Comparison of ENCODE assay signal across 21 cellular contexts in genomic region chr7:128773604-128774003, GRCh38. TPM values are rescaled to one million over a fixed set of nuclear protein-coding genes. Genes with fewer than 3 reads are reported as not detected.
A peak's percentile ranks its signal among the peaks of the same experiment; 100 is the strongest.
DNase-seq lines count a peak whose midpoint lies in the region; ATAC-seq, FAIRE-seq and TF ChIP-seq lines count a peak whose summit lies in the region.
"Had no signal": no experiment of that assay in that cellular context is flagged by ENCODE, and none has a peak within 500 bp of the region (broad histone marks: within the 10 kb centered on the region; RNA-seq: fewer than 3 reads in every experiment).

No MANE protein-coding gene starts in this region.

- intact Hi-C loops in K562 (cut with micrococcal nuclease) = no loop called here
- intact Hi-C loops in HepG2 (cut with micrococcal nuclease; ENCODE audit: unreplicated experiment) = no loop called here

- H3K36me3 ChIP-seq in K562 (ENCODE audit: control insufficient read depth, insufficient read depth, low read length) = peaks cover 51% of the 10 kb centered on the region
- peaks cover 6 to 23% of the 10 kb centered on the region in 2 experiments for H3K36me3 ChIP-seq in HepG2 (replicated peaks in 1 of 2; ENCODE audit: control insufficient read depth in 1 of 2, insufficient read depth in 2 of 2, low read length in 2 of 2)

- H3K27ac ChIP-seq in K562 (ENCODE audit: extremely low read depth, low read depth, low read length) (no peak overlapping the region), HepG2 (ENCODE audit: extremely low read length, insufficient read depth, low read length) (no peak overlapping the region)
- H3K27ac ChIP-seq: BLaER1 had no signal

- no peak for DNase-seq in activated T-cell treated with anti-CD3 and anti-CD28 coated beads, Interleukin-2, amount 50 U/mL, for 72 hours
- DNase-seq in activated T-cell treated with anti-CD3 and anti-CD28 coated beads, Interleukin-2, amount 50 U/mL, for 1 hour = no peak
- DNase-seq in K562 (ENCODE audit: extremely low read depth in 1 of 4, low spot score in 3 of 4) = no peak
- DNase-seq in HepG2 (ENCODE audit: low spot score) = no peak
- no peak for DNase-seq in stimulated activated effector memory CD8-positive, alpha-beta T cell treated with anti-CD3 and anti-CD28 coated beads, Interleukin-12 subunit alpha, Interleukin-12 subunit beta, amount 100 ng/mL, for 72 hours (ENCODE audit: low spot score in 2 of 2)
- DNase-seq: 8988T; CD4-positive, alpha-beta memory T cell; DMS153; DMS79; GDM1; GOT3; H9 had no signal

- H3K27ac Mint-ChIP-seq in activated T-cell treated with anti-CD3 and anti-CD28 coated beads, Interleukin-2, amount 50 U/mL, for 72 hours = peak overlapping the region; percentile 26
- H3K27ac Mint-ChIP-seq in stimulated activated effector memory CD8-positive, alpha-beta T cell treated with anti-CD3 and anti-CD28 coated beads, Interleukin-12 subunit alpha, Interleukin-12 subunit beta, amount 100 ng/mL, for 72 hours = no peak overlapping the region
- H3K27ac Mint-ChIP-seq: CD4-positive, alpha-beta memory T cell; H9; IgD-negative memory B cell had no signal

- peaks cover 4 to 7% of the 10 kb centered on the region in 2 donors for H3K9me3 Mint-ChIP-seq in activated T-cell treated with anti-CD3 and anti-CD28 coated beads, Interleukin-2, amount 50 U/mL, for 72 hours
- H3K9me3 Mint-ChIP-seq in stimulated activated effector memory CD8-positive, alpha-beta T cell treated with anti-CD3 and anti-CD28 coated beads, Interleukin-12 subunit alpha, Interleukin-12 subunit beta, amount 100 ng/mL, for 72 hours = peaks cover 9% of the 10 kb centered on the region

- no peak for TF ChIP-seq RAD21 in K562 (CRISPR knock-in tag; conservative IDR thresholded peaks at IDR 0.05 in 1 of 2, IDR thresholded peaks at IDR 0.05 in 1 of 2)
- TF ChIP-seq RAD21 in HepG2 (CRISPR knock-in tag; IDR thresholded peaks at IDR 0.05) = no peak

- no peaks in the 10 kb centered on the region for H3K79me2 ChIP-seq in K562 (ENCODE audit: control insufficient read depth, insufficient read depth, low read length)
- H3K79me2 ChIP-seq in HepG2 (ENCODE audit: insufficient read depth, low read length) = no peaks in the 10 kb centered on the region

- H3K4me3 Mint-ChIP-seq in activated T-cell treated with anti-CD3 and anti-CD28 coated beads, Interleukin-2, amount 50 U/mL, for 72 hours = no peak overlapping the region
- H3K4me3 Mint-ChIP-seq in stimulated activated effector memory CD8-positive, alpha-beta T cell treated with anti-CD3 and anti-CD28 coated beads, Interleukin-12 subunit alpha, Interleukin-12 subunit beta, amount 100 ng/mL, for 72 hours = no peak overlapping the region
- H3K4me3 Mint-ChIP-seq: CD14-positive monocyte; CD4-positive, alpha-beta memory T cell; H9 had no signal

- in situ Hi-C loops in K562 (cut with MboI) = no loop called here
- in situ Hi-C loops in HepG2 (cut with HindIII; ENCODE audit: extremely low pct_ligation_motif_present, low pct_unique_long_range_greater_than_20kb) = no loop called here

- H3K4me2 ChIP-seq in K562 (ENCODE audit: insufficient read depth, low read length) (no peak overlapping the region), HepG2 (ENCODE audit: low read depth, low read length) (no peak overlapping the region)
- H3K4me2 ChIP-seq: BLaER1 had no signal

- TF ChIP-seq EP300 in K562 (IDR thresholded peaks at IDR 0.05; ENCODE audit: low read length) = no peak
- TF ChIP-seq EP300 in HepG2 (IDR thresholded peaks at IDR 0.05; ENCODE audit: low read depth in 2 of 2, low read length in 2 of 2) = no peak
- TF ChIP-seq EP300 in HepG2 (CRISPR knock-in tag; IDR thresholded peaks at IDR 0.05; ENCODE audit: borderline replicate concordance) = no peak

- BruUV-seq in K562 (replicated peaks; lab: Mats Ljungman, UMichigan) (no TSS peak), HepG2 (replicated peaks; lab: Mats Ljungman, UMichigan) (no TSS peak)

- no peaks in the 10 kb centered on the region for H3K9me1 ChIP-seq in K562 (ENCODE audit: control insufficient read depth, insufficient read depth, low read length)

- H3K4me1 ChIP-seq in K562 (replicated peaks in 1 of 2; ENCODE audit: control insufficient read depth in 2 of 2, insufficient read depth in 2 of 2, low read length in 2 of 2) = peaks cover 0 to 4% of the 10 kb centered on the region in 2 experiments; a peak in 2 of 5 replicates
- peaks cover 35% of the 10 kb centered on the region for H3K4me1 ChIP-seq in HepG2 (ENCODE audit: insufficient read depth, low read length)

- no peaks in the 10 kb centered on the region for H3K27me3 ChIP-seq in K562 (ENCODE audit: control insufficient read depth in 2 of 2, insufficient read depth in 2 of 2, low read length in 2 of 2)
- no peaks in the 10 kb centered on the region for H3K27me3 ChIP-seq in HepG2 (ENCODE audit: control insufficient read depth in 1 of 2, insufficient read depth in 2 of 2, low read length in 2 of 2)
- H3K27me3 ChIP-seq: BLaER1 had no signal

- no peak overlapping the region for H2AFZ ChIP-seq in K562 (ENCODE audit: low read depth, low read length)
- no peak overlapping the region for H2AFZ ChIP-seq in HepG2 (ENCODE audit: low read length)

- TF ChIP-seq POLR2A in K562 (conservative IDR thresholded peaks at IDR 0.05) = peak; percentile 8
- no peak for TF ChIP-seq POLR2A in HepG2 (IDR thresholded peaks at IDR 0.05; ENCODE audit: insufficient read depth in 1 of 2, low read depth in 2 of 2, low read length in 2 of 2)

- no peak overlapping the region for H3K4me3 ChIP-seq in K562
- H3K4me3 ChIP-seq in HepG2 (replicated peaks in 1 of 3; ENCODE audit: insufficient read depth in 1 of 3, low read depth in 2 of 3, low read length in 3 of 3) = no peak overlapping the region
- H3K4me3 ChIP-seq: BLaER1 had no signal

- CTCF ChIA-PET in K562 (lab: Yijun Ruan, JAX; ENCODE audit: low intra/inter-chr PET ratio) (no interaction called here), HepG2 (lab: Yijun Ruan, JAX; ENCODE audit: low intra/inter-chr PET ratio, low total read pairs) (no interaction called here)

- POLR2A ChIA-PET in K562 (lab: Yijun Ruan, JAX) (interaction anchor here (0.6 to 3.2 kb wide), 6 partner anchors 10 to 74 kb away, joined by 3 to 29 read pairs (median 4); partner anchors contain the start of gene CALU), HepG2 (lab: Yijun Ruan, JAX) (no interaction called here)

- H4K20me1 ChIP-seq in K562 (replicated peaks; ENCODE audit: control insufficient read depth, insufficient read depth, low read length) = no peaks in the 10 kb centered on the region
- no peaks in the 10 kb centered on the region for H4K20me1 ChIP-seq in HepG2 (ENCODE audit: insufficient read depth, low read length)
- H4K20me1 ChIP-seq: BLaER1 had no signal

- WGBS in K562 (ENCODE audit: insufficient coverage, low coverage, missing lambda C conversion rate) = 96% methylated on average over 12 of the region's 12 CpGs
- 97% methylated on average over 12 of the region's 12 CpGs for WGBS in HepG2 (ENCODE audit: low lambda C conversion rate)

- H3K9me3 ChIP-seq in K562 (replicated peaks; ENCODE audit: control insufficient read depth, insufficient read depth, low read depth, low read length) (no peaks in the 10 kb centered on the region), HepG2 (ENCODE audit: low read length) (no peaks in the 10 kb centered on the region)

- TF ChIP-seq CTCF in K562 (IDR thresholded peaks at IDR 0.05 in 2 of 3, conservative IDR thresholded peaks at IDR 0.05 in 1 of 3; ENCODE audit: insufficient read depth in 2 of 3, low read depth in 1 of 3, low read length in 3 of 3) = no peak
- no peak for TF ChIP-seq CTCF in HepG2 (CRISPR knock-in tag; IDR thresholded peaks at IDR 0.05)

- H3K27me3 Mint-ChIP-seq in activated T-cell treated with anti-CD3 and anti-CD28 coated beads, Interleukin-2, amount 50 U/mL, for 72 hours (ENCODE audit: low read depth) = no peaks in the 10 kb centered on the region
- H3K27me3 Mint-ChIP-seq: IgD-negative memory B cell had no signal

- no peak for FAIRE-seq in K562 (lab: Jason Lieb, UNC)
- no peak for FAIRE-seq in HepG2 (lab: Jason Lieb, UNC)
- FAIRE-seq: HTR-8/SVneo had no signal

- ATAC-seq in activated T-cell treated with anti-CD3 and anti-CD28 coated beads, Interleukin-2, amount 50 U/mL, for 72 hours (replicated peaks in 1 of 2) = no peak
- peak; percentile 7; the same call in 2 of the 3 replicates for ATAC-seq in K562
- no peak for ATAC-seq in HepG2
- no peak for ATAC-seq in stimulated activated effector memory CD8-positive, alpha-beta T cell treated with anti-CD3 and anti-CD28 coated beads, Interleukin-12 subunit alpha, Interleukin-12 subunit beta, amount 100 ng/mL, for 72 hours
- ATAC-seq in HG02759 (IDR thresholded peaks at IDR 0.05; ENCODE audit: unreplicated experiment) = no peak
- ATAC-seq in HG03039 (IDR thresholded peaks at IDR 0.05; ENCODE audit: unreplicated experiment) = no peak

- no peak overlapping the region for H3K9ac ChIP-seq in K562 (ENCODE audit: insufficient read depth in 1 of 2, low read depth in 2 of 2, low read length in 2 of 2)
- no peak overlapping the region for H3K9ac ChIP-seq in HepG2 (ENCODE audit: insufficient read depth, low read depth, low read length)
- H3K9ac ChIP-seq: BLaER1 had no signal

- H3K4me1 Mint-ChIP-seq in activated T-cell treated with anti-CD3 and anti-CD28 coated beads, Interleukin-2, amount 50 U/mL, for 72 hours (ENCODE audit: low read depth) = peaks cover 5% of the 10 kb centered on the region
- peaks cover 10% of the 10 kb centered on the region for H3K4me1 Mint-ChIP-seq in stimulated activated effector memory CD8-positive, alpha-beta T cell treated with anti-CD3 and anti-CD28 coated beads, Interleukin-12 subunit alpha, Interleukin-12 subunit beta, amount 100 ng/mL, for 72 hours
- H3K4me1 Mint-ChIP-seq: CD14-positive monocyte, H9, IgD-negative memory B cell had no signal

- H3K36me3 Mint-ChIP-seq in activated T-cell treated with anti-CD3 and anti-CD28 coated beads, Interleukin-2, amount 50 U/mL, for 72 hours (ENCODE audit: insufficient read depth in 2 of 2) = peaks cover 7 to 30% of the 10 kb centered on the region in 2 donors
- H3K36me3 Mint-ChIP-seq in stimulated activated effector memory CD8-positive, alpha-beta T cell treated with anti-CD3 and anti-CD28 coated beads, Interleukin-12 subunit alpha, Interleukin-12 subunit beta, amount 100 ng/mL, for 72 hours = peaks cover 71% of the 10 kb centered on the region

RNA-seq across cellular contexts. Expression of gene OPN1SW, which starts 2.0 kb away (rescaled TPM):
- total RNA-seq in activated T-cell treated with anti-CD3 and anti-CD28 coated beads, Interleukin-2, amount 50 U/mL, for 72 hours = not detected
- not detected in 2 replicates for total RNA-seq in K562 (2011; cell fraction: chromatin; rRNA removed; ENCODE audit: low replicate concordance)
- total RNA-seq in K562 (2011; cell fraction: nucleolus; rRNA removed) = not detected in 2 replicates
- total RNA-seq in K562 (2011; cell fraction: nucleoplasm; rRNA removed) = not detected in 2 replicates
- total RNA-seq in K562 (2014; rRNA removed) (not detected in 2 replicates), K562 (2014; rRNA removed; fragmentation: Illumina TruSeq; extraction: Trizol) (not detected in 2 replicates), K562 (2015; rRNA removed; fragmentation: Illumina TruSeq; extraction: Trizol) (not detected in 2 replicates), K562 (2021) (not detected in 2 replicates), HepG2 (2016; rRNA removed; fragmentation: Illumina TruSeq; extraction: Trizol) (not detected in 2 replicates)
- polyA plus RNA-seq in K562 (2011; rRNA removed) (not detected in 2 replicates), K562 (2014; fragmentation: Illumina TruSeq; extraction: Trizol) (not detected in 2 replicates), K562 (2014; fragmentation: Nextera tagmentation; extraction: Ambion mirVana) (1 to 10 TPM in 1 of 2 experiments, under 1 TPM in 1; 0.84 to 1.0 TPM), K562 (2014; rRNA removed) (not detected in 2 replicates), HepG2 (2011; rRNA removed) (not detected in 2 replicates)
- polyA plus RNA-seq in K562 (2011; cell fraction: cytosol; rRNA removed) = not detected in 2 replicates
- not detected in 2 replicates for polyA plus RNA-seq in K562 (2011; cell fraction: nucleus; rRNA removed)
- 0.09 and 0.24 TPM in 2 replicates for polyA plus RNA-seq in K562 (2012)
- not detected in 2 replicates for polyA minus RNA-seq in K562 (2011; rRNA and poly(A)+ RNA removed)
- not detected in 2 replicates for polyA minus RNA-seq in K562 (2011; cell fraction: cytosol; rRNA and poly(A)+ RNA removed)
- not detected in 2 replicates for polyA minus RNA-seq in K562 (2011; cell fraction: nucleus; rRNA and poly(A)+ RNA removed)
- not detected in 2 replicates for total RNA-seq in HepG2 (2016; cell fraction: cytosol; rRNA removed; fragmentation: Illumina TruSeq; extraction: Trizol; ENCODE audit: low read depth)
- total RNA-seq in HepG2 (2016; cell fraction: insoluble cytoplasmic fraction; rRNA removed; fragmentation: Illumina TruSeq; extraction: Trizol) = not detected in 2 replicates
- total RNA-seq in HepG2 (2016; cell fraction: membrane; rRNA removed; fragmentation: Illumina TruSeq; extraction: Trizol) = not detected in 2 replicates
- total RNA-seq in HepG2 (2016; cell fraction: nucleus; rRNA removed; fragmentation: Illumina TruSeq; extraction: Trizol) = not detected in 2 replicates
- polyA plus RNA-seq in HepG2 (2011; cell fraction: cytosol; rRNA removed) = not detected in 2 replicates
- polyA plus RNA-seq in HepG2 (2011; cell fraction: nucleus; rRNA removed) = not detected in 2 replicates
- 0.20 TPM in 1 of 2 replicates, not detected in the other for polyA plus RNA-seq in HepG2 (2012)
- not detected in 2 replicates for polyA plus RNA-seq in HepG2 (2016; cell fraction: cytosol; fragmentation: Illumina TruSeq; extraction: Trizol; ENCODE audit: low read depth)
- not detected in 2 replicates for polyA plus RNA-seq in HepG2 (2016; cell fraction: insoluble cytoplasmic fraction; fragmentation: Illumina TruSeq; extraction: Trizol; ENCODE audit: low read depth)
- not detected in 2 replicates for polyA plus RNA-seq in HepG2 (2016; cell fraction: membrane; fragmentation: Illumina TruSeq; extraction: Trizol; ENCODE audit: low read depth)
- polyA plus RNA-seq in HepG2 (2016; cell fraction: nucleus; fragmentation: Illumina TruSeq; extraction: Trizol; ENCODE audit: insufficient read depth, low read depth) = not detected in 2 replicates
- polyA minus RNA-seq in HepG2 (2011; rRNA and poly(A)+ RNA removed; ENCODE audit: low replicate concordance) = not detected in 2 replicates
- polyA minus RNA-seq in HepG2 (2011; cell fraction: cytosol; rRNA and poly(A)+ RNA removed) = not detected in 2 replicates
- not detected in 2 replicates for polyA minus RNA-seq in HepG2 (2011; cell fraction: nucleus; rRNA and poly(A)+ RNA removed)
- total RNA-seq: A673; CD4-positive, alpha-beta memory T cell; Daoy; H9 had no signal
- polyA plus RNA-seq: AG04450; CD14-positive monocyte; CD4-positive, alpha-beta memory T cell; IgD-negative memory B cell had no signal

RNA-seq across cellular contexts. Expression of gene CCDC136, which starts 18.2 kb away (rescaled TPM):
- total RNA-seq in activated T-cell treated with anti-CD3 and anti-CD28 coated beads, Interleukin-2, amount 50 U/mL, for 72 hours = 1 to 10 TPM; 4.6 to 7.4 TPM
- 153 and 165 TPM in 2 replicates for total RNA-seq in K562 (2011; cell fraction: chromatin; rRNA removed; ENCODE audit: low replicate concordance)
- total RNA-seq in K562 (2011; cell fraction: nucleolus; rRNA removed) = 88.4 and 89.7 TPM in 2 replicates
- total RNA-seq in K562 (2011; cell fraction: nucleoplasm; rRNA removed) = 120 and 159 TPM in 2 replicates
- total RNA-seq in K562 (2014; rRNA removed) = 17.0 and 23.5 TPM in 2 replicates
- 15.3 and 18.8 TPM in 2 replicates for total RNA-seq in K562 (2014; rRNA removed; fragmentation: Illumina TruSeq; extraction: Trizol)
- 27.6 and 28.7 TPM in 2 replicates for total RNA-seq in K562 (2015; rRNA removed; fragmentation: Illumina TruSeq; extraction: Trizol)
- total RNA-seq in K562 (2021) = 23.7 and 26.5 TPM in 2 replicates
- 40.2 and 45.0 TPM in 2 replicates for polyA plus RNA-seq in K562 (2011; rRNA removed)
- 12.2 and 20.3 TPM in 2 replicates for polyA plus RNA-seq in K562 (2011; cell fraction: cytosol; rRNA removed)
- polyA plus RNA-seq in K562 (2011; cell fraction: nucleus; rRNA removed) = 165 and 172 TPM in 2 replicates
- polyA plus RNA-seq in K562 (2012) = 30.6 and 53.3 TPM in 2 replicates
- 23.5 and 26.9 TPM in 2 replicates for polyA plus RNA-seq in K562 (2014; fragmentation: Illumina TruSeq; extraction: Trizol)
- 1 to 10 TPM; 2.4 TPM for polyA plus RNA-seq in K562 (2014; fragmentation: Nextera tagmentation; extraction: Ambion mirVana)
- polyA plus RNA-seq in K562 (2014; rRNA removed) = 34.8 and 40.8 TPM in 2 replicates
- 31.9 and 36.9 TPM in 2 replicates for polyA minus RNA-seq in K562 (2011; rRNA and poly(A)+ RNA removed)
- polyA minus RNA-seq in K562 (2011; cell fraction: cytosol; rRNA and poly(A)+ RNA removed) = 9.3 and 17.3 TPM in 2 replicates
- 47.4 and 54.8 TPM in 2 replicates for polyA minus RNA-seq in K562 (2011; cell fraction: nucleus; rRNA and poly(A)+ RNA removed)
- 0.04 TPM in 1 of 2 replicates, not detected in the other for total RNA-seq in HepG2 (2016; rRNA removed; fragmentation: Illumina TruSeq; extraction: Trizol)
- total RNA-seq in HepG2 (2016; cell fraction: cytosol; rRNA removed; fragmentation: Illumina TruSeq; extraction: Trizol; ENCODE audit: low read depth) = not detected in 2 replicates
- total RNA-seq in HepG2 (2016; cell fraction: insoluble cytoplasmic fraction; rRNA removed; fragmentation: Illumina TruSeq; extraction: Trizol) = not detected in 2 replicates
- total RNA-seq in HepG2 (2016; cell fraction: membrane; rRNA removed; fragmentation: Illumina TruSeq; extraction: Trizol) = not detected in 2 replicates
- total RNA-seq in HepG2 (2016; cell fraction: nucleus; rRNA removed; fragmentation: Illumina TruSeq; extraction: Trizol) = not detected in 2 replicates
- polyA plus RNA-seq in HepG2 (2011; rRNA removed) = 0.38 and 0.47 TPM in 2 replicates
- polyA plus RNA-seq in HepG2 (2011; cell fraction: cytosol; rRNA removed) = 0.03 TPM in 1 of 2 replicates, not detected in the other
- polyA plus RNA-seq in HepG2 (2011; cell fraction: nucleus; rRNA removed) = 0.21 and 0.35 TPM in 2 replicates
- polyA plus RNA-seq in HepG2 (2012) = 0.16 and 0.23 TPM in 2 replicates
- not detected in 2 replicates for polyA plus RNA-seq in HepG2 (2016; cell fraction: cytosol; fragmentation: Illumina TruSeq; extraction: Trizol; ENCODE audit: low read depth)
- not detected in 2 replicates for polyA plus RNA-seq in HepG2 (2016; cell fraction: insoluble cytoplasmic fraction; fragmentation: Illumina TruSeq; extraction: Trizol; ENCODE audit: low read depth)
- polyA plus RNA-seq in HepG2 (2016; cell fraction: membrane; fragmentation: Illumina TruSeq; extraction: Trizol; ENCODE audit: low read depth) = not detected in 2 replicates
- polyA plus RNA-seq in HepG2 (2016; cell fraction: nucleus; fragmentation: Illumina TruSeq; extraction: Trizol; ENCODE audit: insufficient read depth, low read depth) = not detected in 2 replicates
- 0.54 and 0.84 TPM in 2 replicates for polyA minus RNA-seq in HepG2 (2011; rRNA and poly(A)+ RNA removed; ENCODE audit: low replicate concordance)
- polyA minus RNA-seq in HepG2 (2011; cell fraction: cytosol; rRNA and poly(A)+ RNA removed) = not detected in 2 replicates
- polyA minus RNA-seq in HepG2 (2011; cell fraction: nucleus; rRNA and poly(A)+ RNA removed) = 1.2 TPM in 1 of 2 replicates, not detected in the other

RNA-seq across cellular contexts. Expression of gene CALU, which starts 34.4 kb away (rescaled TPM):
- total RNA-seq in activated T-cell treated with anti-CD3 and anti-CD28 coated beads, Interleukin-2, amount 50 U/mL, for 72 hours = 10 to 100 TPM; 32.2 to 32.4 TPM
- 110 and 296 TPM in 2 replicates for total RNA-seq in K562 (2011; cell fraction: chromatin; rRNA removed; ENCODE audit: low replicate concordance)
- 143 and 167 TPM in 2 replicates for total RNA-seq in K562 (2011; cell fraction: nucleolus; rRNA removed)
- 289 and 411 TPM in 2 replicates for total RNA-seq in K562 (2011; cell fraction: nucleoplasm; rRNA removed)
- total RNA-seq in K562 (2014; rRNA removed) (171 and 210 TPM in 2 replicates), K562 (2014; rRNA removed; fragmentation: Illumina TruSeq; extraction: Trizol) (261 and 289 TPM in 2 replicates), K562 (2015; rRNA removed; fragmentation: Illumina TruSeq; extraction: Trizol) (252 and 263 TPM in 2 replicates), K562 (2021) (166 and 170 TPM in 2 replicates), HepG2 (2016; rRNA removed; fragmentation: Illumina TruSeq; extraction: Trizol) (142 and 252 TPM in 2 replicates)
- polyA plus RNA-seq in K562 (2011; rRNA removed) (167 and 193 TPM in 2 replicates), K562 (2014; fragmentation: Illumina TruSeq; extraction: Trizol) (211 and 265 TPM in 2 replicates), K562 (2014; fragmentation: Nextera tagmentation; extraction: Ambion mirVana) (100 to 1,000 TPM; 215 to 286 TPM), K562 (2014; rRNA removed) (173 and 177 TPM in 2 replicates), HepG2 (2011; rRNA removed) (136 and 198 TPM in 2 replicates)
- 48.3 and 113 TPM in 2 replicates for polyA plus RNA-seq in K562 (2011; cell fraction: cytosol; rRNA removed)
- 43.6 and 64.9 TPM in 2 replicates for polyA plus RNA-seq in K562 (2011; cell fraction: nucleus; rRNA removed)
- polyA plus RNA-seq in K562 (2012) = 185 and 229 TPM in 2 replicates
- 359 and 418 TPM in 2 replicates for polyA minus RNA-seq in K562 (2011; rRNA and poly(A)+ RNA removed)
- 111 and 121 TPM in 2 replicates for polyA minus RNA-seq in K562 (2011; cell fraction: cytosol; rRNA and poly(A)+ RNA removed)
- polyA minus RNA-seq in K562 (2011; cell fraction: nucleus; rRNA and poly(A)+ RNA removed) = 25.2 and 55.2 TPM in 2 replicates
- 15.1 and 15.2 TPM in 2 replicates for total RNA-seq in HepG2 (2016; cell fraction: cytosol; rRNA removed; fragmentation: Illumina TruSeq; extraction: Trizol; ENCODE audit: low read depth)
- 133 and 260 TPM in 2 replicates for total RNA-seq in HepG2 (2016; cell fraction: insoluble cytoplasmic fraction; rRNA removed; fragmentation: Illumina TruSeq; extraction: Trizol)
- total RNA-seq in HepG2 (2016; cell fraction: membrane; rRNA removed; fragmentation: Illumina TruSeq; extraction: Trizol) = 44.5 and 53.3 TPM in 2 replicates
- 214 and 252 TPM in 2 replicates for total RNA-seq in HepG2 (2016; cell fraction: nucleus; rRNA removed; fragmentation: Illumina TruSeq; extraction: Trizol)
- polyA plus RNA-seq in HepG2 (2011; cell fraction: cytosol; rRNA removed) = 96.7 and 147 TPM in 2 replicates
- 33.4 and 42.7 TPM in 2 replicates for polyA plus RNA-seq in HepG2 (2011; cell fraction: nucleus; rRNA removed)
- 236 and 237 TPM in 2 replicates for polyA plus RNA-seq in HepG2 (2012)
- 12.0 and 12.8 TPM in 2 replicates for polyA plus RNA-seq in HepG2 (2016; cell fraction: cytosol; fragmentation: Illumina TruSeq; extraction: Trizol; ENCODE audit: low read depth)
- 135 and 140 TPM in 2 replicates for polyA plus RNA-seq in HepG2 (2016; cell fraction: insoluble cytoplasmic fraction; fragmentation: Illumina TruSeq; extraction: Trizol; ENCODE audit: low read depth)
- polyA plus RNA-seq in HepG2 (2016; cell fraction: membrane; fragmentation: Illumina TruSeq; extraction: Trizol; ENCODE audit: low read depth) = 30.9 and 36.3 TPM in 2 replicates
- polyA plus RNA-seq in HepG2 (2016; cell fraction: nucleus; fragmentation: Illumina TruSeq; extraction: Trizol; ENCODE audit: insufficient read depth, low read depth) = 282 and 283 TPM in 2 replicates
- polyA minus RNA-seq in HepG2 (2011; rRNA and poly(A)+ RNA removed; ENCODE audit: low replicate concordance) = 58.1 and 85.7 TPM in 2 replicates
- polyA minus RNA-seq in HepG2 (2011; cell fraction: cytosol; rRNA and poly(A)+ RNA removed) = 156 and 168 TPM in 2 replicates
- polyA minus RNA-seq in HepG2 (2011; cell fraction: nucleus; rRNA and poly(A)+ RNA removed) = 92.3 and 101 TPM in 2 replicates

RNA-seq across cellular contexts. Expression of gene FLNC, which starts 56.6 kb away (rescaled TPM):
- under 1 TPM; 0.02 to 0.07 TPM for total RNA-seq in activated T-cell treated with anti-CD3 and anti-CD28 coated beads, Interleukin-2, amount 50 U/mL, for 72 hours
- 62.5 and 206 TPM in 2 replicates for total RNA-seq in K562 (2011; cell fraction: chromatin; rRNA removed; ENCODE audit: low replicate concordance)
- total RNA-seq in K562 (2011; cell fraction: nucleolus; rRNA removed) = 132 and 134 TPM in 2 replicates
- total RNA-seq in K562 (2011; cell fraction: nucleoplasm; rRNA removed) = 72.1 and 81.0 TPM in 2 replicates
- total RNA-seq in K562 (2014; rRNA removed) = 60.7 and 94.5 TPM in 2 replicates
- total RNA-seq in K562 (2014; rRNA removed; fragmentation: Illumina TruSeq; extraction: Trizol) = 11.4 and 18.2 TPM in 2 replicates
- 28.8 and 33.3 TPM in 2 replicates for total RNA-seq in K562 (2015; rRNA removed; fragmentation: Illumina TruSeq; extraction: Trizol)
- total RNA-seq in K562 (2021) = 148 and 155 TPM in 2 replicates
- polyA plus RNA-seq in K562 (2011; rRNA removed) = 10.3 and 11.4 TPM in 2 replicates
- polyA plus RNA-seq in K562 (2011; cell fraction: cytosol; rRNA removed) = 11.4 and 26.8 TPM in 2 replicates
- 58.5 and 126 TPM in 2 replicates for polyA plus RNA-seq in K562 (2011; cell fraction: nucleus; rRNA removed)
- polyA plus RNA-seq in K562 (2012) = 66.6 and 106 TPM in 2 replicates
- polyA plus RNA-seq in K562 (2014; fragmentation: Illumina TruSeq; extraction: Trizol) = 32.8 and 55.3 TPM in 2 replicates
- 1 to 10 TPM in 1 of 2 experiments, under 1 TPM in 1; 0.90 to 1.1 TPM for polyA plus RNA-seq in K562 (2014; fragmentation: Nextera tagmentation; extraction: Ambion mirVana)
- 29.0 and 34.7 TPM in 2 replicates for polyA plus RNA-seq in K562 (2014; rRNA removed)
- 15.1 and 41.9 TPM in 2 replicates for polyA minus RNA-seq in K562 (2011; rRNA and poly(A)+ RNA removed)
- polyA minus RNA-seq in K562 (2011; cell fraction: cytosol; rRNA and poly(A)+ RNA removed) = 127 and 146 TPM in 2 replicates
- polyA minus RNA-seq in K562 (2011; cell fraction: nucleus; rRNA and poly(A)+ RNA removed) = 53.1 and 53.6 TPM in 2 replicates
- total RNA-seq in HepG2 (2016; rRNA removed; fragmentation: Illumina TruSeq; extraction: Trizol) = 0.01 and 0.02 TPM in 2 replicates
- not detected in 2 replicates for total RNA-seq in HepG2 (2016; cell fraction: cytosol; rRNA removed; fragmentation: Illumina TruSeq; extraction: Trizol; ENCODE audit: low read depth)
- total RNA-seq in HepG2 (2016; cell fraction: insoluble cytoplasmic fraction; rRNA removed; fragmentation: Illumina TruSeq; extraction: Trizol) = under 0.01 TPM in 1 of 2 replicates, not detected in the other
- not detected in 2 replicates for total RNA-seq in HepG2 (2016; cell fraction: membrane; rRNA removed; fragmentation: Illumina TruSeq; extraction: Trizol)
- 0.06 TPM in 1 of 2 replicates, not detected in the other for total RNA-seq in HepG2 (2016; cell fraction: nucleus; rRNA removed; fragmentation: Illumina TruSeq; extraction: Trizol)
- 0.01 TPM in 1 of 2 replicates, not detected in the other for polyA plus RNA-seq in HepG2 (2011; rRNA removed)
- polyA plus RNA-seq in HepG2 (2011; cell fraction: cytosol; rRNA removed) = 0.01 TPM in 2 replicates
- polyA plus RNA-seq in HepG2 (2011; cell fraction: nucleus; rRNA removed) = 0.02 and 0.05 TPM in 2 replicates
- 0.01 TPM in 1 of 2 replicates, not detected in the other for polyA plus RNA-seq in HepG2 (2012)
- not detected in 2 replicates for polyA plus RNA-seq in HepG2 (2016; cell fraction: cytosol; fragmentation: Illumina TruSeq; extraction: Trizol; ENCODE audit: low read depth)
- polyA plus RNA-seq in HepG2 (2016; cell fraction: insoluble cytoplasmic fraction; fragmentation: Illumina TruSeq; extraction: Trizol; ENCODE audit: low read depth) = not detected in 2 replicates
- not detected in 2 replicates for polyA plus RNA-seq in HepG2 (2016; cell fraction: membrane; fragmentation: Illumina TruSeq; extraction: Trizol; ENCODE audit: low read depth)
- polyA plus RNA-seq in HepG2 (2016; cell fraction: nucleus; fragmentation: Illumina TruSeq; extraction: Trizol; ENCODE audit: insufficient read depth, low read depth) = not detected in 2 replicates
- 0.16 and 0.19 TPM in 2 replicates for polyA minus RNA-seq in HepG2 (2011; rRNA and poly(A)+ RNA removed; ENCODE audit: low replicate concordance)
- 0.09 and 0.10 TPM in 2 replicates for polyA minus RNA-seq in HepG2 (2011; cell fraction: cytosol; rRNA and poly(A)+ RNA removed)
- polyA minus RNA-seq in HepG2 (2011; cell fraction: nucleus; rRNA and poly(A)+ RNA removed) = under 0.01 TPM in 1 of 2 replicates, not detected in the other
- polyA plus RNA-seq: CD14-positive monocyte; CD4-positive, alpha-beta memory T cell; IgD-negative memory B cell had no signal
